ENCODE assay signal across 8 cellular contexts in the genomic region with DNA sequence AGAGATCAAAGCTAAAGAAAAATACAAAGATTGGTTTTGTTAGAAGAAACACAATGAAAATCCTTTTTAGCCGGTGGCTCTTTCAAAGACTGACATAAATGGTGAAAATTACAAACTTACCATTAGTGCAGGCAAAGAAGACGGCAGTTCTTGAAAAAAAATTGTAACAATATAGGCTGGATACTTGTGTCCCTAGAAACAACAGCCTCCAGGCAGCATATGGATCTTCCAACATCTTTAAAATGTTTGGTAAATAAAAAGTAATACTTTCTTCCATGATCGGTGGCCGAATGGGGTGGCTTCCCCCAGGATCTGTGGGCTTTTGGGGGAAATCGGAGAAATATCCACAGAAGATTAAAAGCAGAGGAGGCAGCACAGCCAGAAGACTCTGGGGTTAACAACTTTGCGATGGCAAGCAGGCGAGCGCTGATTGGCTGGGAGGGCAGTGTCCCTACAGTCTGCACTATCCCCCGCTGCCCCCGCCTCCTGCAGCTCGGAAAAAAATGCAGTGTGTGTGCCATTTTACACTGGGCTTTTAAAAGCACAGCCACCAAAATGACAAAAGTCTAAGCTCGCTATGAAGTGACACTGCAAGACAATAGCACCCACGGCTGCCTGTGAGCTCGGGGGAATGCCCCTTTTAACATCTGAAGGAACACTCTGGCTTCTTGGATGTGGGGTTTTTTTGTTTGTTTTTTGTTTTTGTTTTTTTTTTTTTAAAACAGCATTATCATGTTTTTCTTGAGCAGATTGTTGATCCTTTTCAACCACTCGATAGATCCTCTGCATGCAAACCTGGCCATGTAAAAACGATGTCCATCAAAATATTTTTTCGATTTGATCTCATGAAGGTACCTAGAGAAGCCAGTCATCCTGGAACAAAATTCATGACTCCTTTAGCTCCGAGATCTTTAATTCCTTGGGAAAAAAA. TPM values are rescaled to one million over a fixed set of nuclear protein-coding genes. Genes with fewer than 3 reads are reported as not detected.
DNase-seq lines count a peak whose midpoint lies in the region; ATAC-seq, FAIRE-seq and TF ChIP-seq lines count a peak whose summit lies in the region.

No MANE protein-coding gene starts in this region.

- TF ChIP-seq CTCF in left ventricle myocardium inferior (IDR thresholded peaks at IDR 0.05; ENCODE audit: borderline replicate concordance), result no peak
- no peak for TF ChIP-seq CTCF in upper lobe of right lung (IDR thresholded peaks at IDR 0.05)

- H3K9me3 ChIP-seq in left ventricle myocardium inferior (replicated peaks), result peaks cover 3% of the 10 kb centered on the region
- H3K9me3 ChIP-seq in upper lobe of right lung, result no peaks in the 10 kb centered on the region

- H3K27ac ChIP-seq in left ventricle myocardium inferior (replicated peaks) (peak overlapping the region; percentile 88), upper lobe of right lung (peak overlapping the region; percentile 86)

- H3K4me1 ChIP-seq in left ventricle myocardium inferior (peaks cover 41% of the 10 kb centered on the region), upper lobe of right lung (peaks cover 15% of the 10 kb centered on the region)

- peak; percentile 29 for DNase-seq in GM12892 (ENCODE audit: insufficient read length)
- DNase-seq in NCI-H1436 treated with DMSO at 0.1 percent for 48 hours (lab: John Stamatoyannopoulos, UW), result peak; percentile 76
- peak; percentile 93 for DNase-seq in SW480 (ENCODE audit: low spot score)
- DNase-seq in amniotic stem cell (lab: John Stamatoyannopoulos, UW), result peak; percentile 86
- peak; percentile 95 for DNase-seq in left ventricle myocardium inferior
- DNase-seq in posterior vena cava (ENCODE audit: low spot score), result peak; percentile 98
- DNase-seq in upper lobe of right lung, result peak; percentile 94

- peak; percentile 94 for ATAC-seq in HG02840 (IDR thresholded peaks at IDR 0.05; ENCODE audit: low FRiP score, unreplicated experiment)
- ATAC-seq in upper lobe of right lung, result peak; percentile 99

- H3K27me3 ChIP-seq in left ventricle myocardium inferior (ENCODE audit: low read depth), result no peaks in the 10 kb centered on the region
- no peaks in the 10 kb centered on the region for H3K27me3 ChIP-seq in upper lobe of right lung

- TF ChIP-seq POLR2A in GM12892 (IDR thresholded peaks at IDR 0.05; ENCODE audit: low read depth, low read length), result peak; percentile 60

- FAIRE-seq in GM12892 (lab: Jason Lieb, UNC), result peak; percentile 97

- intact Hi-C loops in left ventricle myocardium inferior (cut with micrococcal nuclease), result loop anchor here (5.0 kb wide), 1 partner anchor 69 kb away; the partner anchor contains the start of gene CCDC7
- intact Hi-C loops in posterior vena cava (cut with DNase I), result loop anchor here in 1 of 2 donors (5.0 kb wide), 1 partner anchor 69 kb away; the partner anchor contains the start of gene CCDC7
- intact Hi-C loops in upper lobe of right lung (cut with DNase I), result no loop called here

- H3K4me3 ChIP-seq in left ventricle myocardium inferior (peak overlapping the region; percentile 76), upper lobe of right lung (peak overlapping the region; percentile 77)

- H3K36me3 ChIP-seq in left ventricle myocardium inferior (no peaks in the 10 kb centered on the region), upper lobe of right lung (no peaks in the 10 kb centered on the region)

RNA-seq across cellular contexts. Expression of gene EPC1, which starts 31.7 kb away (rescaled TPM):
- 19.4 TPM for polyA plus RNA-seq in GM12892 (2012; ENCODE audit: missing spikeins)
- total RNA-seq in left ventricle myocardium inferior, result 17.0 TPM
- 10 to 100 TPM; 30.5 to 34.0 TPM for total RNA-seq in posterior vena cava
- 36.0 TPM for total RNA-seq in upper lobe of right lung

Comparison
In these comparisons a context has a peak if more than half of its experiments do, and no peak if none do; other contexts are left out.
1. Peak in every context shown above with its lines: DNase-seq, ATAC-seq, H3K4me3 ChIP-seq and H3K27ac ChIP-seq.
2. DNase-seq: peak in every context shown above with its lines; median percentile 98 in posterior vena cava; 95 in left ventricle myocardium inferior; 94 in upper lobe of right lung; 93 in SW480; 86 in amniotic stem cell; 76 in NCI-H1436 treated with DMSO at 0.1 percent for 48 hours; 29 in GM12892.